Comparison of ENCODE assay signal across 9 cellular contexts in the genomic region with DNA sequence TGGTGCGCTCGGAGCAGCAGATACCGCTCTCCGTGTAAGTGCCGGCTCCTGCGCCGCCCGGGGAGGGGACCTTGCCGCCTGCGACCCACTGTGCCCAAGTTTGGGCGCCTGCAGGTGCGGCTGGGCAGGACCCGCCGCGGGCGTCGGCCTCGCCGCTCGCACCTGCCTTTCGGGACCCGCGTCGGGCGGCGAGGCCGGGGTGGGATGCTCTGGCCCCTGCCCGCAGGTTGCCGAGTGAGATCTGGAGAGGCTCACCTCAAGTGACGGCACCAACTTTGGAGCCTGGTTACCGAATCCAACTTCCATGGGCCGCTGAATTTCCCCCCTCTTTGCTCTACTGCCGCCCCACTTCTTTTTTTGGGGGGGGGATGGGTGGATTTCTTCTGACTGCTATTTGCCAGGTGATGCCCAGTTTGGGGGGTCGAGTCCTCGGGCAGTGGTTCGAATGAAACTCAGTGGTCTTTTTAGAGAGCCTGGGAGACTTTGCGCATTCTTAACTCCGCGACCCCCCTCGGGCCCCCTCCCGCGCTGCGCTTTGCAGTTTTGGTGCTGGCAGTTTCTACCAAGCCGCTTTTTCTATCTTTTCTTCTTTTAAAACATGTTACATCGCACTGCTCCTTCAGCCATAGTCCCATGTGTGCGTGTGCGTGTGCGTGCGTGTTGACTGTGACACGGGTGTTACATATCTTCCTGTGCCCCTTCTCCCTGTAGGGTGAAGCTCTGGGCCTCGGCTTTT. TPM values are rescaled to one million over a fixed set of nuclear protein-coding genes. Genes with fewer than 3 reads are reported as not detected.
A peak's percentile ranks its signal among the peaks of the same experiment; 100 is the strongest.
DNase-seq lines count a peak whose midpoint lies in the region; TF ChIP-seq lines count a peak whose summit lies in the region.
"Had no signal": no experiment of that assay in that cellular context is flagged by ENCODE, and none has a peak within 500 bp of the region (broad histone marks: within the 10 kb centered on the region; RNA-seq: fewer than 3 reads in every experiment).

No MANE protein-coding gene starts in this region.

- intact Hi-C loops in Caco-2 (cut with micrococcal nuclease; ENCODE audit: unreplicated experiment) (no loop called here), esophagus squamous epithelium (cut with DNase I) (no loop called here), CD14-positive monocyte (cut with micrococcal nuclease) (no loop called here)

- no peak overlapping the region for H2AFZ ChIP-seq in osteoblast (ENCODE audit: low read length)

- H3K27ac ChIP-seq in esophagus squamous epithelium (peak overlapping the region in 3 of 4 donors; percentile 44 to 81 (median 80)), osteoblast (ENCODE audit: low read depth, low read length) (no peak overlapping the region)
- H3K27ac ChIP-seq: left lung had no signal

- H3K9me3 Mint-ChIP-seq in Caco-2 (ENCODE audit: unreplicated experiment) (no peaks in the 10 kb centered on the region), CD14-positive monocyte (peaks cover 0 to 3% (median 2%) of the 10 kb centered on the region in 7 donors)

- peaks cover 3% of the 10 kb centered on the region; the same call in 1 of the 2 replicates for H3K4me1 ChIP-seq in Caco-2
- H3K4me1 ChIP-seq in NT2/D1 (ENCODE audit: insufficient read depth, insufficient read length) = peaks cover 5% of the 10 kb centered on the region
- peaks cover 14 to 37% (median 19%) of the 10 kb centered on the region in 3 donors for H3K4me1 ChIP-seq in esophagus squamous epithelium
- no peaks in the 10 kb centered on the region for H3K4me1 ChIP-seq in osteoblast (ENCODE audit: insufficient read depth, low read length)

- no peak for DNase-seq in Caco-2
- no peak for DNase-seq in NT2/D1 (ENCODE audit: low read depth, low spot score)
- no peak for DNase-seq in esophagus squamous epithelium (lab: John Stamatoyannopoulos, UW)
- peak; percentile 74 for DNase-seq in osteoblast (ENCODE audit: insufficient read length, low spot score, missing footprints)
- DNase-seq in DMS 273 treated with DMSO at 0.1 percent for 48 hours (lab: John Stamatoyannopoulos, UW) = no peak
- no peak for DNase-seq in activated gamma-delta T cell (lab: John Stamatoyannopoulos, UW)
- no peak for DNase-seq in CD14-positive monocyte (ENCODE audit: low spot score)
- DNase-seq in HCEC 1CT = no peak

- H3K4me3 ChIP-seq in Caco-2 (ENCODE audit: low read depth, low read length) = no peak overlapping the region; the same call in 1 of the 2 replicates
- peak overlapping the region; percentile 52 for H3K4me3 ChIP-seq in NT2/D1 (ENCODE audit: insufficient read length, low read depth)
- H3K4me3 ChIP-seq in esophagus squamous epithelium = peak overlapping the region; percentile 50 to 81 (median 74)
- no peak overlapping the region for H3K4me3 ChIP-seq in osteoblast (ENCODE audit: insufficient read depth, low read length)

- H3K79me2 ChIP-seq in osteoblast (ENCODE audit: insufficient read depth, low read length) = no peaks in the 10 kb centered on the region

- H3K36me3 Mint-ChIP-seq in Caco-2 (ENCODE audit: insufficient read depth, unreplicated experiment) (peaks cover 5% of the 10 kb centered on the region), CD14-positive monocyte (no peaks in the 10 kb centered on the region)

- H3K36me3 ChIP-seq in Caco-2 (ENCODE audit: control insufficient read depth, insufficient read depth, low read length) (no peaks in the 10 kb centered on the region), NT2/D1 (ENCODE audit: insufficient read depth, insufficient read length, low read length) (no peaks in the 10 kb centered on the region), esophagus squamous epithelium (no peaks in the 10 kb centered on the region), osteoblast (ENCODE audit: insufficient read depth, low read length) (no peaks in the 10 kb centered on the region)
- H3K36me3 ChIP-seq: left lung had no signal

- peak overlapping the region; percentile 65 for H3K9ac ChIP-seq in NT2/D1 (ENCODE audit: insufficient read length, low read depth)

- H3K27me3 Mint-ChIP-seq in Caco-2 (ENCODE audit: insufficient read depth, unreplicated experiment) = peaks cover 26% of the 10 kb centered on the region
- peaks cover 57 to 71% (median 70%) of the 10 kb centered on the region in 3 donors for H3K27me3 Mint-ChIP-seq in CD14-positive monocyte (ENCODE audit: low read depth in 3 of 3)

- TF ChIP-seq CTCF in Caco-2 (IDR thresholded peaks at IDR 0.05; ENCODE audit: insufficient read depth in 1 of 2, low read depth in 1 of 2, low read length in 1 of 2, severe bottlenecking in 1 of 2, unreplicated experiment in 1 of 2) (no peak), esophagus squamous epithelium (IDR thresholded peaks at IDR 0.05) (no peak), osteoblast (IDR thresholded peaks at IDR 0.05; ENCODE audit: extremely low read depth, low read depth, low read length) (no peak), CD14-positive monocyte (IDR thresholded peaks at IDR 0.05) (no peak)

- H4K20me1 ChIP-seq in osteoblast (ENCODE audit: insufficient read depth, low read length) = no peaks in the 10 kb centered on the region

- H3K4me1 Mint-ChIP-seq in Caco-2 (ENCODE audit: low read depth, unreplicated experiment) (peaks cover 6% of the 10 kb centered on the region), CD14-positive monocyte (no peaks in the 10 kb centered on the region)

- no TSS peak for BruUV-seq in Caco-2 (replicated peaks; lab: Mats Ljungman, UMichigan)

- no peak for TF ChIP-seq POLR2A in esophagus squamous epithelium (IDR thresholded peaks at IDR 0.05)

- H3K4me3 Mint-ChIP-seq in Caco-2 (ENCODE audit: unreplicated experiment) (peak overlapping the region; percentile 66), CD14-positive monocyte (peak overlapping the region in 1 of 2 donors; percentile 72)

- H3K9me3 ChIP-seq in Caco-2 = no peaks in the 10 kb centered on the region
- H3K9me3 ChIP-seq in NT2/D1 (ENCODE audit: insufficient read depth, low read length) = no peaks in the 10 kb centered on the region
- no peaks in the 10 kb centered on the region for H3K9me3 ChIP-seq in esophagus squamous epithelium
- no peaks in the 10 kb centered on the region for H3K9me3 ChIP-seq in osteoblast (ENCODE audit: low read depth, low read length)
- H3K9me3 ChIP-seq: left lung had no signal

- peaks cover 4% of the 10 kb centered on the region for H3K27me3 ChIP-seq in Caco-2 (replicated peaks; ENCODE audit: control insufficient read depth, insufficient read depth, low read length)
- peaks cover 50% of the 10 kb centered on the region for H3K27me3 ChIP-seq in NT2/D1 (ENCODE audit: insufficient read depth, insufficient read length)
- H3K27me3 ChIP-seq in esophagus squamous epithelium = peaks cover 0 to 68% (median 0%) of the 10 kb centered on the region in 4 donors
- peaks cover 39% of the 10 kb centered on the region for H3K27me3 ChIP-seq in osteoblast (ENCODE audit: insufficient read depth, low read length)

- 3% methylated on average over 20 to 21 of the region's 51 CpGs for WGBS in esophagus squamous epithelium, 2 donors

- POLR2A ChIA-PET in Caco-2 (lab: Charles Lee) = no interaction called here

- CTCF ChIA-PET in Caco-2 (lab: Charles Lee) = no interaction called here

- no peak overlapping the region for H3K4me2 ChIP-seq in osteoblast (ENCODE audit: insufficient read depth, low read length)

- H3K27ac Mint-ChIP-seq in Caco-2 (ENCODE audit: unreplicated experiment) = no peak overlapping the region
- no peak overlapping the region for H3K27ac Mint-ChIP-seq in CD14-positive monocyte

RNA-seq across cellular contexts. Expression of a gene that starts 0.6 kb away (rescaled TPM):
- total RNA-seq in Caco-2 (2022) = 0.39 TPM in 1 of 2 replicates, not detected in the other
- 1 to 10 TPM; 1.2 to 7.1 (median 5.1) TPM for total RNA-seq in esophagus squamous epithelium
- total RNA-seq in osteoblast = under 0.01 and 0.36 TPM in 2 replicates
- 10 to 100 TPM in 1 of 2 donors, 1 to 10 TPM in 1; 8.3 to 10.4 TPM for polyA plus RNA-seq in CD14-positive monocyte

Comparison
In these comparisons a context has a peak if more than half of its experiments do, and no peak if none do; other contexts are left out.
1. H3K4me3 ChIP-seq: peak in NT2/D1 (single experiment) and esophagus squamous epithelium (4 of 4); none in Caco-2 (single experiment) and osteoblast (single experiment).